2 cellular contexts compared by ENCODE assay signal in the genomic region with DNA sequence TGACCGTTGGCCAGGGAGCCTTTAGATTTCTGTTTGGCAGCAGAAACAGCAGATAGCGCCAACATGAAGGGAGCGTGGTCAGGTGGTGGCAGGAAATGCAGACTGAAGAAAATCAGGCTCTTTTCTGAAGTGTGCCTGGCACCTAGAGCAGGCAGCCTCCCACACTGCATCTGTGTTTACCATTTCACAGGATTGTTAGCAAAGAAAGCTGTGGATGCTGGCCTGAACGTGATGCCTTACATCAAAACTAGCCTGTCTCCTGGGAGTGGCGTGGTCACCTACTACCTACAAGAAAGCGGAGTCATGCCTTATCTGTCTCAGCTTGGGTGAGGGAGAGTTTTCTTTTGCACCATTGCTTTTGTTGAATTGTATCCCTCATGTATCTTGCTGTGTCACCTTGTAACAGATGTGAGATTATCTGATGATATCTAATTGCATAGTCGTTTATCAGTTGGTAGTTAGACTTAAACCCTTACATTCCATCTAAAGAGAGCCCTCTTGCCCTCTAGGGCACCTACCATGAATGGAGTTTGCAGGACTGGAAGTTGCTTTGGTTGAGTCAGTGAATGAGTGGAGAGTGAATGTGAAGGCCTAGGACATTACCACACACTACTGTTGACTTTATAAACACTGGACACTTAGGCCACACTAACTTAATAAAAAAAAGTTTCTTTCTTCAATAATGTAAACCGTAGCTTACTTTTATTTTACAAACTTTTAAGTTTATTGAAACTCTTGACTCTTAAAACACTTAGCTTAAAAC.
TF ChIP-seq lines count a peak whose summit lies in the region.

No MANE protein-coding gene starts in this region.

TF ChIP-seq in K562, 482 proteins besides CTCF, POLR2A, EP300 and RAD21:
- TF ChIP-seq CBFA2T3 (IDR thresholded peaks at IDR 0.05), result 0 out of 2 replicates have a peak, but pooled peaks have one; percentile 6
- TF ChIP-seq NFE2 (IDR thresholded peaks at IDR 0.05; ENCODE audit: low read depth), result peak; percentile 23; the same call in 1 of the 2 replicates
- no peak for TF ChIP-seq CHCHD3 (CRISPR knock-in tag; IDR thresholded peaks at IDR 0.05)
- TF ChIP-seq ARID1B (IDR thresholded peaks at IDR 0.05), result peak; percentile 16; the same call in 1 of the 2 replicates

TF ChIP-seq in HepG2, 621 proteins besides CTCF, POLR2A, EP300 and RAD21 (continues in another document):
- TF ChIP-seq ZNF644 (CRISPR knock-in tag; IDR thresholded peaks at IDR 0.05; ENCODE audit: low read depth) (peak; percentile 66), ZNF678 (CRISPR knock-in tag; IDR thresholded peaks at IDR 0.05) (no peak), RFXANK (CRISPR knock-in tag; IDR thresholded peaks at IDR 0.05) (no peak), SOX13 (IDR thresholded peaks at IDR 0.05) (no peak), SOX13 (CRISPR knock-in tag; conservative IDR thresholded peaks at IDR 0.05 in 1 of 2, IDR thresholded peaks at IDR 0.05 in 1 of 2) (no peak; a peak in 1 of 4 replicates), KDM2A (CRISPR knock-in tag; IDR thresholded peaks at IDR 0.05; ENCODE audit: borderline replicate concordance, low read depth) (no peak), ZNF44 (CRISPR knock-in tag; IDR thresholded peaks at IDR 0.05) (no peak), TBL1XR1 (IDR thresholded peaks at IDR 0.05; ENCODE audit: borderline replicate concordance, low read length, partially characterized antibody) (no peak), U2AF1 (optimal IDR thresholded peaks at IDR 0.05; ENCODE audit: low read depth, low read length) (no peak), ZNF713 (CRISPR knock-in tag; IDR thresholded peaks at IDR 0.05) (no peak), KMT2A (CRISPR knock-in tag; IDR thresholded peaks at IDR 0.05) (no peak), MZF1 (CRISPR knock-in tag; IDR thresholded peaks at IDR 0.05; ENCODE audit: borderline replicate concordance) (no peak), SAFB2 (CRISPR knock-in tag; IDR thresholded peaks at IDR 0.05; ENCODE audit: borderline replicate concordance, low read depth) (no peak), ZNF850 (CRISPR knock-in tag; conservative IDR thresholded peaks at IDR 0.05) (no peak), ZNF383 (CRISPR knock-in tag; IDR thresholded peaks at IDR 0.05; ENCODE audit: borderline replicate concordance) (no peak), KAT7 (CRISPR knock-in tag; IDR thresholded peaks at IDR 0.05; ENCODE audit: borderline replicate concordance) (no peak), PRPF4 (IDR thresholded peaks at IDR 0.05; ENCODE audit: low read depth, low read length, poor library complexity, severe bottlenecking) (no peak), ZNF260 (CRISPR knock-in tag; IDR thresholded peaks at IDR 0.05; ENCODE audit: borderline replicate concordance, low read depth) (no peak), GATA4 (IDR thresholded peaks at IDR 0.05; ENCODE audit: borderline replicate concordance, low read depth) (no peak), SP2 (CRISPR knock-in tag; IDR thresholded peaks at IDR 0.05) (no peak), HDAC2 (CRISPR knock-in tag; IDR thresholded peaks at IDR 0.05) (no peak), ZNF121 (CRISPR knock-in tag; IDR thresholded peaks at IDR 0.05) (no peak), ZNF367 (CRISPR knock-in tag; IDR thresholded peaks at IDR 0.05; ENCODE audit: borderline replicate concordance) (no peak), SIN3B (IDR thresholded peaks at IDR 0.05; ENCODE audit: low read length) (no peak), CREM (IDR thresholded peaks at IDR 0.05) (no peak), CREM (CRISPR knock-in tag; IDR thresholded peaks at IDR 0.05) (no peak), KAT2B (IDR thresholded peaks at IDR 0.05; ENCODE audit: borderline replicate concordance, low read depth, low read length) (no peak), ZSCAN22 (CRISPR knock-in tag; IDR thresholded peaks at IDR 0.05) (no peak), ZNF589 (CRISPR knock-in tag; conservative IDR thresholded peaks at IDR 0.05) (no peak), ZFP36 (IDR thresholded peaks at IDR 0.05; ENCODE audit: borderline replicate concordance, low read depth, low read length, partially characterized antibody) (no peak), GATAD2A (CRISPR knock-in tag; IDR thresholded peaks at IDR 0.05) (peak; percentile 34; the same call in 1 of the 2 replicates), MEIS2 (CRISPR knock-in tag; IDR thresholded peaks at IDR 0.05) (no peak), NFE2 (CRISPR knock-in tag; IDR thresholded peaks at IDR 0.05) (no peak), TBX2 (CRISPR knock-in tag; IDR thresholded peaks at IDR 0.05; ENCODE audit: borderline replicate concordance) (no peak), CCDC6 (CRISPR knock-in tag; IDR thresholded peaks at IDR 0.05) (no peak), IKZF1 (IDR thresholded peaks at IDR 0.05) (no peak), RORA (CRISPR knock-in tag; IDR thresholded peaks at IDR 0.05) (no peak)
- TF ChIP-seq, protein P1, sequence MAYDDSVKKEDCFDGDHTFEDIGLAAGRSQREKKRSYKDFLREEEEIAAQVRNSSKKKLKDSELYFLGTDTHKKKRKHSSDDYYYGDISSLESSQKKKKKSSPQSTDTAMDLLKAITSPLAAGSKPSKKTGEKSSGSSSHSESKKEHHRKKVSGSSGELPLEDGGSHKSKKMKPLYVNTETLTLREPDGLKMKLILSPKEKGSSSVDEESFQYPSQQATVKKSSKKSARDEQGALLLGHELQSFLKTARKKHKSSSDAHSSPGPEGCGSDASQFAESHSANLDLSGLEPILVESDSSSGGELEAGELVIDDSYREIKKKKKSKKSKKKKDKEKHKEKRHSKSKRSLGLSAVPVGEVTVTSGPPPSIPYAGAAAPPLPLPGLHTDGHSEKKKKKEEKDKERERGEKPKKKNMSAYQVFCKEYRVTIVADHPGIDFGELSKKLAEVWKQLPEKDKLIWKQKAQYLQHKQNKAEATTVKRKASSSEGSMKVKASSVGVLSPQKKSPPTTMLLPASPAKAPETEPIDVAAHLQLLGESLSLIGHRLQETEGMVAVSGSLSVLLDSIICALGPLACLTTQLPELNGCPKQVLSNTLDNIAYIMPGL (CRISPR knock-in tag; IDR thresholded peaks at IDR 0.05; ENCODE audit: borderline replicate concordance in 1 of 2, low read depth in 1 of 2), result 0 out of 4 replicates have a peak, but pooled peaks of 1 of the 2 experiments have one; percentile 6
- TF ChIP-seq, protein P2, sequence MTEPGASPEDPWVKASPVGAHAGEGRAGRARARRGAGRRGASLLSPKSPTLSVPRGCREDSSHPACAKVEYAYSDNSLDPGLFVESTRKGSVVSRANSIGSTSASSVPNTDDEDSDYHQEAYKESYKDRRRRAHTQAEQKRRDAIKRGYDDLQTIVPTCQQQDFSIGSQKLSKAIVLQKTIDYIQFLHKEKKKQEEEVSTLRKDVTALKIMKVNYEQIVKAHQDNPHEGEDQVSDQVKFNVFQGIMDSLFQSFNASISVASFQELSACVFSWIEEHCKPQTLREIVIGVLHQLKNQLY (CRISPR knock-in tag; IDR thresholded peaks at IDR 0.05), result no peak
- TF ChIP-seq, protein P3, sequence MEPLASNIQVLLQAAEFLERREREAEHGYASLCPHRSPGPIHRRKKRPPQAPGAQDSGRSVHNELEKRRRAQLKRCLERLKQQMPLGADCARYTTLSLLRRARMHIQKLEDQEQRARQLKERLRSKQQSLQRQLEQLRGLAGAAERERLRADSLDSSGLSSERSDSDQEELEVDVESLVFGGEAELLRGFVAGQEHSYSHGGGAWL (CRISPR knock-in tag; IDR thresholded peaks at IDR 0.05), result no peak
- TF ChIP-seq, protein P4, sequence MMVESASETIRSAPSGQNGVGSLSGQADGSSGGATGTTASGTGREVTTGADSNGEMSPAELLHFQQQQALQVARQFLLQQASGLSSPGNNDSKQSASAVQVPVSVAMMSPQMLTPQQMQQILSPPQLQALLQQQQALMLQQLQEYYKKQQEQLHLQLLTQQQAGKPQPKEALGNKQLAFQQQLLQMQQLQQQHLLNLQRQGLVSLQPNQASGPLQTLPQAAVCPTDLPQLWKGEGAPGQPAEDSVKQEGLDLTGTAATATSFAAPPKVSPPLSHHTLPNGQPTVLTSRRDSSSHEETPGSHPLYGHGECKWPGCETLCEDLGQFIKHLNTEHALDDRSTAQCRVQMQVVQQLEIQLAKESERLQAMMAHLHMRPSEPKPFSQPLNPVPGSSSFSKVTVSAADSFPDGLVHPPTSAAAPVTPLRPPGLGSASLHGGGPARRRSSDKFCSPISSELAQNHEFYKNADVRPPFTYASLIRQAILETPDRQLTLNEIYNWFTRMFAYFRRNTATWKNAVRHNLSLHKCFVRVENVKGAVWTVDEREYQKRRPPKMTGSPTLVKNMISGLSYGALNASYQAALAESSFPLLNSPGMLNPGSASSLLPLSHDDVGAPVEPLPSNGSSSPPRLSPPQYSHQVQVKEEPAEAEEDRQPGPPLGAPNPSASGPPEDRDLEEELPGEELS (CRISPR knock-in tag; IDR thresholded peaks at IDR 0.05), result no peak
- TF ChIP-seq, protein P5, sequence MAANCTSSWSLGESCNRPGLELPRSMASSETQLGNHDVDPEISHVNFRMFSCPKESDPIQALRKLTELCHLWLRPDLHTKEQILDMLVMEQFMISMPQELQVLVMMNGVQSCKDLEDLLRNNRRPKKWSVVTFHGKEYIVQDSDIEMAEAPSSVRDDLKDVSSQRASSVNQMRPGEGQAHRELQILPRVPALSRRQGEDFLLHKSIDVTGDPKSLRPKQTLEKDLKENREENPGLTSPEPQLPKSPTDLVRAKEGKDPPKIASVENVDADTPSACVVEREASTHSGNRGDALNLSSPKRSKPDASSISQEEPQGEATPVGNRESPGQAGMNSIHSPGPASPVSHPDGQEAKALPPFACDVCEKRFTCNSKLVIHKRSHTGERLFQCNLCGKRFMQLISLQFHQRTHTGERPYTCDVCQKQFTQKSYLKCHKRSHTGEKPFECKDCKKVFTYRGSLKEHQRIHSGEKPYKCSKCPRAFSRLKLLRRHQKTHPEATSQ (CRISPR knock-in tag; IDR thresholded peaks at IDR 0.05; ENCODE audit: borderline replicate concordance), result peak; percentile 41; the same call in 1 of the 2 replicates
- TF ChIP-seq, protein P6, sequence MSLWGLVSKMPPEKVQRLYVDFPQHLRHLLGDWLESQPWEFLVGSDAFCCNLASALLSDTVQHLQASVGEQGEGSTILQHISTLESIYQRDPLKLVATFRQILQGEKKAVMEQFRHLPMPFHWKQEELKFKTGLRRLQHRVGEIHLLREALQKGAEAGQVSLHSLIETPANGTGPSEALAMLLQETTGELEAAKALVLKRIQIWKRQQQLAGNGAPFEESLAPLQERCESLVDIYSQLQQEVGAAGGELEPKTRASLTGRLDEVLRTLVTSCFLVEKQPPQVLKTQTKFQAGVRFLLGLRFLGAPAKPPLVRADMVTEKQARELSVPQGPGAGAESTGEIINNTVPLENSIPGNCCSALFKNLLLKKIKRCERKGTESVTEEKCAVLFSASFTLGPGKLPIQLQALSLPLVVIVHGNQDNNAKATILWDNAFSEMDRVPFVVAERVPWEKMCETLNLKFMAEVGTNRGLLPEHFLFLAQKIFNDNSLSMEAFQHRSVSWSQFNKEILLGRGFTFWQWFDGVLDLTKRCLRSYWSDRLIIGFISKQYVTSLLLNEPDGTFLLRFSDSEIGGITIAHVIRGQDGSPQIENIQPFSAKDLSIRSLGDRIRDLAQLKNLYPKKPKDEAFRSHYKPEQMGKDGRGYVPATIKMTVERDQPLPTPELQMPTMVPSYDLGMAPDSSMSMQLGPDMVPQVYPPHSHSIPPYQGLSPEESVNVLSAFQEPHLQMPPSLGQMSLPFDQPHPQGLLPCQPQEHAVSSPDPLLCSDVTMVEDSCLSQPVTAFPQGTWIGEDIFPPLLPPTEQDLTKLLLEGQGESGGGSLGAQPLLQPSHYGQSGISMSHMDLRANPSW (CRISPR knock-in tag; IDR thresholded peaks at IDR 0.05; ENCODE audit: borderline replicate concordance), result no peak
- TF ChIP-seq, protein P7, sequence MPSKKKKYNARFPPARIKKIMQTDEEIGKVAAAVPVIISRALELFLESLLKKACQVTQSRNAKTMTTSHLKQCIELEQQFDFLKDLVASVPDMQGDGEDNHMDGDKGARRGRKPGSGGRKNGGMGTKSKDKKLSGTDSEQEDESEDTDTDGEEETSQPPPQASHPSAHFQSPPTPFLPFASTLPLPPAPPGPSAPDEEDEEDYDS (CRISPR knock-in tag; IDR thresholded peaks at IDR 0.05), result no peak
- TF ChIP-seq, protein P8, sequence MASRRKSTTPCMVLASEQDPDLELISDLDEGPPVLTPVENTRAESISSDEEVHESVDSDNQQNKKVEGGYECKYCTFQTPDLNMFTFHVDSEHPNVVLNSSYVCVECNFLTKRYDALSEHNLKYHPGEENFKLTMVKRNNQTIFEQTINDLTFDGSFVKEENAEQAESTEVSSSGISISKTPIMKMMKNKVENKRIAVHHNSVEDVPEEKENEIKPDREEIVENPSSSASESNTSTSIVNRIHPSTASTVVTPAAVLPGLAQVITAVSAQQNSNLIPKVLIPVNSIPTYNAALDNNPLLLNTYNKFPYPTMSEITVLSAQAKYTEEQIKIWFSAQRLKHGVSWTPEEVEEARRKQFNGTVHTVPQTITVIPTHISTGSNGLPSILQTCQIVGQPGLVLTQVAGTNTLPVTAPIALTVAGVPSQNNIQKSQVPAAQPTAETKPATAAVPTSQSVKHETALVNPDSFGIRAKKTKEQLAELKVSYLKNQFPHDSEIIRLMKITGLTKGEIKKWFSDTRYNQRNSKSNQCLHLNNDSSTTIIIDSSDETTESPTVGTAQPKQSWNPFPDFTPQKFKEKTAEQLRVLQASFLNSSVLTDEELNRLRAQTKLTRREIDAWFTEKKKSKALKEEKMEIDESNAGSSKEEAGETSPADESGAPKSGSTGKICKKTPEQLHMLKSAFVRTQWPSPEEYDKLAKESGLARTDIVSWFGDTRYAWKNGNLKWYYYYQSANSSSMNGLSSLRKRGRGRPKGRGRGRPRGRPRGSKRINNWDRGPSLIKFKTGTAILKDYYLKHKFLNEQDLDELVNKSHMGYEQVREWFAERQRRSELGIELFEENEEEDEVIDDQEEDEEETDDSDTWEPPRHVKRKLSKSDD (CRISPR knock-in tag; IDR thresholded peaks at IDR 0.05; ENCODE audit: low read depth), result no peak
- TF ChIP-seq, protein P9, sequence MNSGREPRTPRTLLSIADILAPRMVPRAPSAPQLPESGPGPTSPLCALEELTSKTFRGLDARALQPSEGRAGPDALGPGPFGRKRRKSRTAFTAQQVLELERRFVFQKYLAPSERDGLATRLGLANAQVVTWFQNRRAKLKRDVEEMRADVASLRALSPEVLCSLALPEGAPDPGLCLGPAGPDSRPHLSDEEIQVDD (CRISPR knock-in tag; IDR thresholded peaks at IDR 0.05; ENCODE audit: borderline replicate concordance), result no peak
- TF ChIP-seq, protein P10, sequence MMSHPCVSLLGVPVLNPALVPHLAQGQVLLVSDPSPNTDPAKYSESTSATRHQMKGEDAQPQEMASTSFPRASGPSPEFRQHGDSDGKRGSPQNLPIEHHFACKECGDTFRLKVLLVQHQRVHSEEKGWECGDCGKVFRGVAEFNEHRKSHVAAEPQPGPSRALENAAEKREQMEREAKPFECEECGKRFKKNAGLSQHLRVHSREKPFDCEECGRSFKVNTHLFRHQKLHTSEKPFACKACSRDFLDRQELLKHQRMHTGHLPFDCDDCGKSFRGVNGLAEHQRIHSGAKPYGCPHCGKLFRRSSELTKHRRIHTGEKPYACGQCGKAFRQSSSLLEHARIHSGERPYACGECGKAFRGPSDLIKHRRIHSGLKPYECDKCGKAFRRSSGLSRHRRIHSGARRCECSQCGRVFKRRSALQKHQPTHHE (CRISPR knock-in tag; IDR thresholded peaks at IDR 0.05; ENCODE audit: borderline replicate concordance), result no peak
- TF ChIP-seq, protein P11, sequence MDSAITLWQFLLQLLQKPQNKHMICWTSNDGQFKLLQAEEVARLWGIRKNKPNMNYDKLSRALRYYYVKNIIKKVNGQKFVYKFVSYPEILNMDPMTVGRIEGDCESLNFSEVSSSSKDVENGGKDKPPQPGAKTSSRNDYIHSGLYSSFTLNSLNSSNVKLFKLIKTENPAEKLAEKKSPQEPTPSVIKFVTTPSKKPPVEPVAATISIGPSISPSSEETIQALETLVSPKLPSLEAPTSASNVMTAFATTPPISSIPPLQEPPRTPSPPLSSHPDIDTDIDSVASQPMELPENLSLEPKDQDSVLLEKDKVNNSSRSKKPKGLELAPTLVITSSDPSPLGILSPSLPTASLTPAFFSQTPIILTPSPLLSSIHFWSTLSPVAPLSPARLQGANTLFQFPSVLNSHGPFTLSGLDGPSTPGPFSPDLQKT (CRISPR knock-in tag; IDR thresholded peaks at IDR 0.05; ENCODE audit: borderline replicate concordance), result no peak
